1 cellular context compared by ENCODE assay signal in genomic region chr6:162727347-162728176, GRCh38.
TF ChIP-seq lines count a peak whose summit lies in the region.

Gene PACRG, plus strand, starts transcription at chr6:162727974.
Gene PRKN, minus strand, starts transcription at chr6:162727766.

TF ChIP-seq in HepG2, 621 proteins besides CTCF, POLR2A, EP300 and RAD21 (continued from another document and continues in another):
- TF ChIP-seq ZNF770 (CRISPR knock-in tag; IDR thresholded peaks at IDR 0.05) (peak; percentile 40; the same call in 1 of the 2 replicates), ASH2L (IDR thresholded peaks at IDR 0.05; ENCODE audit: insufficient read length, low read depth, low read length) (peak; percentile 69), ZNF362 (CRISPR knock-in tag; IDR thresholded peaks at IDR 0.05; ENCODE audit: borderline replicate concordance) (no peak), YEATS4 (CRISPR knock-in tag; IDR thresholded peaks at IDR 0.05; ENCODE audit: borderline replicate concordance) (peak; percentile 83), ZBTB7A (CRISPR knock-in tag; IDR thresholded peaks at IDR 0.05) (peak; percentile 49; the same call in 1 of the 2 replicates), PHF21A (CRISPR knock-in tag; IDR thresholded peaks at IDR 0.05) (peak; percentile 65; the same call in 1 of the 2 replicates), ZMYM4 (CRISPR knock-in tag; IDR thresholded peaks at IDR 0.05) (peak; percentile 83), ZNF660 (CRISPR knock-in tag; IDR thresholded peaks at IDR 0.05; ENCODE audit: borderline replicate concordance, low read depth) (no peak), GFI1 (CRISPR knock-in tag; IDR thresholded peaks at IDR 0.05; ENCODE audit: borderline replicate concordance) (no peak; the same call in 1 of the 2 replicates), ZFP62 (CRISPR knock-in tag; IDR thresholded peaks at IDR 0.05) (no peak), ZNF780A (CRISPR knock-in tag; IDR thresholded peaks at IDR 0.05) (no peak), ZNF225 (CRISPR knock-in tag; IDR thresholded peaks at IDR 0.05) (peak; percentile 92), TERF1 (CRISPR knock-in tag; IDR thresholded peaks at IDR 0.05) (peak; percentile 93; the same call in 1 of the 2 replicates), NFAT5 (CRISPR knock-in tag; IDR thresholded peaks at IDR 0.05) (peak; percentile 87), NKX3-1 (CRISPR knock-in tag; IDR thresholded peaks at IDR 0.05) (0 out of 2 replicates have a peak, but pooled peaks have one; percentile 33), NCOA2 (CRISPR knock-in tag; IDR thresholded peaks at IDR 0.05) (peak; percentile 45), ZNF224 (CRISPR knock-in tag; IDR thresholded peaks at IDR 0.05) (peak; percentile 90), HNRNPL (IDR thresholded peaks at IDR 0.05; ENCODE audit: low read depth, low read length) (no peak), ZNF691 (CRISPR knock-in tag; IDR thresholded peaks at IDR 0.05; ENCODE audit: borderline replicate concordance, low read depth) (0 out of 2 replicates have a peak, but pooled peaks have one; percentile 76), ZBTB43 (CRISPR knock-in tag; conservative IDR thresholded peaks at IDR 0.05) (peak; percentile 51; the same call in 1 of the 2 replicates), YY1 (IDR thresholded peaks at IDR 0.05; ENCODE audit: insufficient read depth, insufficient replicate concordance, low read depth, low read length) (peak; percentile 76), ZNF180 (CRISPR knock-in tag; IDR thresholded peaks at IDR 0.05; ENCODE audit: borderline replicate concordance, low read depth) (peak; percentile 34; the same call in 1 of the 2 replicates), SIX4 (CRISPR knock-in tag; IDR thresholded peaks at IDR 0.05) (no peak), TRIM22 (IDR thresholded peaks at IDR 0.05) (no peak), MLX (CRISPR knock-in tag; IDR thresholded peaks at IDR 0.05) (0 out of 2 replicates have a peak, but pooled peaks have one; percentile 17), ZUFSP (CRISPR knock-in tag; IDR thresholded peaks at IDR 0.05; ENCODE audit: borderline replicate concordance) (no peak), ZSCAN31 (CRISPR knock-in tag; IDR thresholded peaks at IDR 0.05; ENCODE audit: low read depth) (peak; percentile 55), ZNF577 (CRISPR knock-in tag; IDR thresholded peaks at IDR 0.05; ENCODE audit: borderline replicate concordance, low read depth) (no peak), ATAD3A (CRISPR knock-in tag; IDR thresholded peaks at IDR 0.05) (no peak), ZNF782 (CRISPR knock-in tag; IDR thresholded peaks at IDR 0.05; ENCODE audit: borderline replicate concordance) (0 out of 2 replicates have a peak, but pooled peaks have one; percentile 33), ZBTB1 (CRISPR knock-in tag; IDR thresholded peaks at IDR 0.05; ENCODE audit: borderline replicate concordance) (no peak), ZNF281 (CRISPR knock-in tag; IDR thresholded peaks at IDR 0.05; ENCODE audit: borderline replicate concordance) (peak; percentile 89)
